In the genomic region with DNA sequence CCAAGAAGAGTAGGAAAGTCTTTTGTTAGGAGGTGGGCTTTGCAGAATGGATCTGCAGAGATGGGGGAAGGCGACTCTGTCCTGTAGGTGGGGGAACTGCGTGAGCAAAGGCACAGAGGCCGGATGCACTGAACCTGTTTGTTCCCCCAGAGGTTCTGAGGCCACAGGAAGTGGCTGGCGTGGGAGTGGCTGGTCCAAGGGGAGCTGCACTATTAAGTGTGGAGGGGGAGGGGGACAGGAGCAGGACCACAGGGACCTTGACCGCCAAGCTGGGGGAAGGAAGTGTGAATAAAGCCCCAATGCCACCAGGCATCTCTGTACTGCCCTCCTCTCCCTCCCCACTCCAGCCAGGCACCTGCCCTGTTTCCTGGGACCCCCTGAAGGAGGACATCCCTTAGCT, we compare ENCODE assay signal across 1 cellular context.
TF ChIP-seq lines count a peak whose summit lies in the region.

No MANE protein-coding gene starts in this region.

TF ChIP-seq in IMR-90, 13 proteins besides CTCF, POLR2A, EP300 and RAD21 (continued from another document):
- TF ChIP-seq, protein P1, sequence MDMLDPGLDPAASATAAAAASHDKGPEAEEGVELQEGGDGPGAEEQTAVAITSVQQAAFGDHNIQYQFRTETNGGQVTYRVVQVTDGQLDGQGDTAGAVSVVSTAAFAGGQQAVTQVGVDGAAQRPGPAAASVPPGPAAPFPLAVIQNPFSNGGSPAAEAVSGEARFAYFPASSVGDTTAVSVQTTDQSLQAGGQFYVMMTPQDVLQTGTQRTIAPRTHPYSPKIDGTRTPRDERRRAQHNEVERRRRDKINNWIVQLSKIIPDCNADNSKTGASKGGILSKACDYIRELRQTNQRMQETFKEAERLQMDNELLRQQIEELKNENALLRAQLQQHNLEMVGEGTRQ (IDR thresholded peaks at IDR 0.05; ENCODE audit: low read depth, low read length), result no peak
- TF ChIP-seq, protein P2, sequence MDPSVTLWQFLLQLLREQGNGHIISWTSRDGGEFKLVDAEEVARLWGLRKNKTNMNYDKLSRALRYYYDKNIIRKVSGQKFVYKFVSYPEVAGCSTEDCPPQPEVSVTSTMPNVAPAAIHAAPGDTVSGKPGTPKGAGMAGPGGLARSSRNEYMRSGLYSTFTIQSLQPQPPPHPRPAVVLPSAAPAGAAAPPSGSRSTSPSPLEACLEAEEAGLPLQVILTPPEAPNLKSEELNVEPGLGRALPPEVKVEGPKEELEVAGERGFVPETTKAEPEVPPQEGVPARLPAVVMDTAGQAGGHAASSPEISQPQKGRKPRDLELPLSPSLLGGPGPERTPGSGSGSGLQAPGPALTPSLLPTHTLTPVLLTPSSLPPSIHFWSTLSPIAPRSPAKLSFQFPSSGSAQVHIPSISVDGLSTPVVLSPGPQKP (IDR thresholded peaks at IDR 0.05; ENCODE audit: borderline replicate concordance, low read depth, low read length), result no peak
- no peak for TF ChIP-seq NFE2L2 (IDR thresholded peaks at IDR 0.05; ENCODE audit: low read depth, low read length)
